Comparison of ENCODE assay signal across 8 cellular contexts in the genomic region with DNA sequence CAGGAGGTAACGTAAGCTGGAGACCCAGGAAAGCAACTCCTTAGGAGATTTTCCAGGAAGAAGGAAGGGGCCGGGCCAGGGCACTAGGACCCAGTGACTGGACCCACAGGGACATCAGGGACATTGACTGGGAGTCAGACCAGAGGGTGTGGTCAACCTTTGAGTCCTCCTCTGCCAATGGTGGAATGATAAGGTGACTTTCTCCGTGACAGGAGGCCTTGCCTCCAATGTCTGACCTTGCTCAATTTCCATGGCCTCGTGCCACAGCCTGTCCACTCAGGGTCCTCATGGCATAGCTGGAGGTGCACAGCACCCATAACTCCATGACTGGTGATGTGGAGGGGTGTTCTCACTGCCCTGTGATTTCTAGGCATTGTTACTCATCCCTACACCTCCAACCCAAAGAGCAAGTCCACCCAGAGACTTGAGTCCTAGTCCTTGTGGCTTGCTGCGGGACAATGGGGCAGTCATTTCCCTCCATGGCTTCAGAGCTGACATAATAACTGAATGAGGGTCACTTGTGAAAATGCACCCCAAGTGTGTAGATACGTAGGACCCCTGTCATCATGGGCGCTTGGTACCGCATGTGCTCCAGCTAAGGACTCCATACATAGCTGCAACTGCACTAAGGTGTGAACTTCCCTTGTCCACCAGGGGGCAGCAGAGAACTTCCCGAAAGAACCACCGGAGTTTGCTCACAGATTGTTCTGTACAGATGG. TPM values are rescaled to one million over a fixed set of nuclear protein-coding genes. Genes with fewer than 3 reads are reported as not detected.
DNase-seq lines count a peak whose midpoint lies in the region; ATAC-seq and TF ChIP-seq lines count a peak whose summit lies in the region.

No MANE protein-coding gene starts in this region.

- no peak overlapping the region for H3K27ac Mint-ChIP-seq in neural progenitor cell

- ATAC-seq in GM21737 (IDR thresholded peaks at IDR 0.05; ENCODE audit: unreplicated experiment), result peak; percentile 73

- 24 to 32% (median 28%) methylated on average over 8 to 10 of the region's 10 CpGs for WGBS in stomach, 5 donors

- no peaks in the 10 kb centered on the region for H3F3A ChIP-seq in neural progenitor cell (ENCODE audit: low read depth)

- no peak for TF ChIP-seq POLR2A in stomach (IDR thresholded peaks at IDR 0.05)

- H3K9me3 ChIP-seq in neural progenitor cell (ENCODE audit: low read depth) (no peaks in the 10 kb centered on the region), stomach (no peaks in the 10 kb centered on the region)

- H3K4me3 ChIP-seq in LNCaP clone FGC (ENCODE audit: low read depth, low read length) (no peak overlapping the region), fibroblast of the aortic adventitia (ENCODE audit: low read depth, low read length) (no peak overlapping the region), neural progenitor cell (no peak overlapping the region), stomach (no peak overlapping the region)

- H3K4me1 ChIP-seq in neural progenitor cell, result no peaks in the 10 kb centered on the region
- H3K4me1 ChIP-seq in stomach, result peaks cover 38 to 59% (median 47%) of the 10 kb centered on the region in 4 donors

- TF ChIP-seq CTCF in LNCaP clone FGC (IDR thresholded peaks at IDR 0.05; ENCODE audit: control insufficient read depth, extremely low read depth, insufficient read depth), result peak; percentile 85
- TF ChIP-seq CTCF in fibroblast of the aortic adventitia (IDR thresholded peaks at IDR 0.05; ENCODE audit: insufficient read depth, low read length), result peak; percentile 84
- peak; percentile 82 for TF ChIP-seq CTCF in neural progenitor cell (IDR thresholded peaks at IDR 0.05)
- TF ChIP-seq CTCF in stomach (IDR thresholded peaks at IDR 0.05), result peak in 6 of 7 experiments; percentile 84 to 94 (median 89)

- no peaks in the 10 kb centered on the region for H3K36me3 ChIP-seq in neural progenitor cell
- no peaks in the 10 kb centered on the region for H3K36me3 ChIP-seq in stomach

- H3K27ac ChIP-seq in neural progenitor cell (no peak overlapping the region), stomach (peak overlapping the region; percentile 70 to 80 (median 74))

- DNase-seq in DMS153 treated with DMSO at 0.1 percent for 48 hours (lab: John Stamatoyannopoulos, UW; ENCODE audit: unreplicated experiment), result peak; percentile 57
- peak; percentile 74 for DNase-seq in LNCaP clone FGC (ENCODE audit: low read depth)
- DNase-seq in RPMI8226, result peak; percentile 78
- DNase-seq in activated T-helper 1 cell treated with Interleukin-2 at 50 U/mL for 16 hours (ENCODE audit: low read depth), result peak; percentile 50
- peak; percentile 93 for DNase-seq in fibroblast of the aortic adventitia (ENCODE audit: low read depth)
- peak; percentile 94 for DNase-seq in neural progenitor cell (ENCODE audit: low spot score)
- DNase-seq in stomach, result peak; percentile 94

- H3K9me3 Mint-ChIP-seq in neural progenitor cell, result peaks cover 3% of the 10 kb centered on the region

- H4K20me1 ChIP-seq in neural progenitor cell (ENCODE audit: low read depth), result no peaks in the 10 kb centered on the region

- intact Hi-C loops in stomach (cut with DNase I; ENCODE audit: low total_unique reads), result no loop called here

- no peaks in the 10 kb centered on the region for H3K27me3 ChIP-seq in neural progenitor cell
- H3K27me3 ChIP-seq in stomach, result peaks cover 0 to 5% (median 0%) of the 10 kb centered on the region in 3 donors

- H3K4me3 Mint-ChIP-seq in neural progenitor cell, result no peak overlapping the region

- H2AFZ ChIP-seq in neural progenitor cell (replicated peaks), result no peak overlapping the region

- H3K36me3 Mint-ChIP-seq in neural progenitor cell, result no peaks in the 10 kb centered on the region

- TF ChIP-seq EP300 in stomach (IDR thresholded peaks at IDR 0.05), result no peak

- H3K27me3 Mint-ChIP-seq in neural progenitor cell (ENCODE audit: insufficient read depth, low read depth), result peaks cover 12% of the 10 kb centered on the region

- no peaks in the 10 kb centered on the region for H3K79me2 ChIP-seq in neural progenitor cell (ENCODE audit: low read depth)

- no peak overlapping the region for H3K4me2 ChIP-seq in neural progenitor cell

- H3K9ac ChIP-seq in neural progenitor cell, result no peak overlapping the region

- peaks cover 6% of the 10 kb centered on the region for H3K4me1 Mint-ChIP-seq in neural progenitor cell

RNA-seq across cellular contexts. Expression of a gene that starts 4.1 kb away (rescaled TPM):
- total RNA-seq in fibroblast of the aortic adventitia (ENCODE audit: low replicate concordance) (0.27 TPM in 1 of 2 replicates, not detected in the other), neural progenitor cell (ENCODE audit: low replicate concordance) (0.56 TPM in 1 of 2 replicates, not detected in the other), stomach (1 to 10 TPM in 2 of 5 donors, under 1 TPM in 1, not detected in 2; 0.89 to 3.3 (median 2.3) TPM)
- polyA plus RNA-seq in stomach, result 1 to 10 TPM; 1.4 to 2.9 (median 2.6) TPM

RNA-seq across cellular contexts. Expression of a gene that starts 16.9 kb away (rescaled TPM):
- total RNA-seq in fibroblast of the aortic adventitia (ENCODE audit: low replicate concordance) (not detected in 2 replicates), neural progenitor cell (ENCODE audit: low replicate concordance) (0.56 and 0.59 TPM in 2 replicates), stomach (10 to 100 TPM in 4 of 5 donors, 1 to 10 TPM in 1; 3.9 to 79.4 (median 18.7) TPM)
- 10 to 100 TPM in 2 of 3 donors, 1 to 10 TPM in 1; 4.1 to 20.0 (median 13.9) TPM for polyA plus RNA-seq in stomach
